8 cellular contexts compared by ENCODE assay signal in the genomic region with DNA sequence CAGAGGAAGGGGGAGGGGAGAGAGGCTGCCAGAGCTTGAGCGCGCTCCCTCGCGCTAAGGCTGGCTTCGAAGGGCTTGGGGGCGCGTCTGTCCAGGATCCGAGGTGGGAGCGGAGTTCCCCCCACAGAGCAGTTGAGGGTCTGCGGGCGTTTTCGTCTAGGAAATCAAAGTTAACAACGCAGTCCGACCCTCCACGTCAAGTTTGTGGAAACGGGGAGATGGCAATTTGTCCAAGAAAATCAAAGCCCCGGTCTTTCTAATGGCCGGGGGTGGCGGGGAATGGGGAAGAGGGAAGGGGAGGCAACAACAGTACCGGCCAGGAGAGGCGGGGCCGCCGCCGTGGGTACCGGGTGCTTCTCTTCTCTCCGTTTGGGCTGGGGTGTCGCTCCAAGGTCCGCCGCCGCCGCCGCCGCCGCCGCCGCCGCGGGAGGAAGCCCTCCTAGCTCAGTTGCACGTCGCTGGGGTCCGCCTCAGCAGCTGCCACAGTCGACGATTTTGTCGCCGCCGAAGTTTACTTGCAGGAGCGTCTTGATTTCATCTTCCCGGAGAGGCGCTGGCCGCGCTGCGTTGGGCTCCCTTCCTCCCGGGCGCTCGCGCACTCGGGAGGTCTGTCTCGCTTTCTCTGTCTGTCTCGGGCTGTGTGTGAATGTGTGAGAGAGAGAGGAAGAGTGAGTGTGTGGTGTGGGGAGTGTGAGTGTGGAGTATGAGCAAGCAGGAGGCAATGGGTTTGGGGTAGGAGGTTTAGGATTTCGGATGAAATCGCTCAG. TPM values are rescaled to one million over a fixed set of nuclear protein-coding genes. Genes with fewer than 3 reads are reported as not detected.
DNase-seq lines count a peak whose midpoint lies in the region; ATAC-seq and TF ChIP-seq lines count a peak whose summit lies in the region.

No MANE protein-coding gene starts in this region.

- BruUV-seq in Caco-2 (replicated peaks; lab: Mats Ljungman, UMichigan): no TSS peak

- peak overlapping the region; percentile 47; the same call in 1 of the 2 replicates for H2AFZ ChIP-seq in MM.1S (ENCODE audit: low read length)
- peak overlapping the region; percentile 35 for H2AFZ ChIP-seq in neuron (ENCODE audit: low read depth, low read length)

- H3K4me3 ChIP-seq in Caco-2 (ENCODE audit: low read depth, low read length) (peak overlapping the region; percentile 30), MM.1S (ENCODE audit: low read length) (peak overlapping the region; percentile 58), neuron (ENCODE audit: low read length) (peak overlapping the region; percentile 65)

- no peaks in the 10 kb centered on the region for H3K9me3 ChIP-seq in Caco-2
- H3K9me3 ChIP-seq in MM.1S (replicated peaks; ENCODE audit: insufficient read depth, low read length): no peaks in the 10 kb centered on the region
- H3K9me3 ChIP-seq in neuron (ENCODE audit: low read length): peaks cover 16% of the 10 kb centered on the region

- TF ChIP-seq CTCF in Caco-2 (IDR thresholded peaks at IDR 0.05; ENCODE audit: insufficient read depth in 1 of 2, low read depth in 1 of 2, low read length in 1 of 2, severe bottlenecking in 1 of 2, unreplicated experiment in 1 of 2): no peak
- no peak for TF ChIP-seq CTCF in MM.1S (IDR thresholded peaks at IDR 0.05; ENCODE audit: low read length)
- TF ChIP-seq CTCF in endothelial cell (IDR thresholded peaks at IDR 0.05; ENCODE audit: unreplicated experiment): no peak

- H3K27me3 Mint-ChIP-seq in Caco-2 (ENCODE audit: insufficient read depth, unreplicated experiment): peaks cover 17% of the 10 kb centered on the region
- peaks cover 17% of the 10 kb centered on the region for H3K27me3 Mint-ChIP-seq in endothelial cell (ENCODE audit: unreplicated experiment)

- no peak for DNase-seq in Caco-2
- DNase-seq in MM.1S: no peak
- no peak for DNase-seq in endothelial cell (ENCODE audit: low spot score)
- no peak for DNase-seq in C1 segment of cervical spinal cord (lab: John Stamatoyannopoulos, UW)
- no peak for DNase-seq in KBM-7
- no peak for DNase-seq in SKM-1 treated with dmso at 0.1 percent for 144 hours (lab: John Stamatoyannopoulos, UW; ENCODE audit: unreplicated experiment)

- no peak overlapping the region for H3K9ac ChIP-seq in MM.1S (ENCODE audit: low read length)

- no peaks in the 10 kb centered on the region; the same call in 1 of the 2 replicates for H3K27me3 ChIP-seq in Caco-2 (replicated peaks; ENCODE audit: control insufficient read depth, insufficient read depth, low read length)
- H3K27me3 ChIP-seq in MM.1S (replicated peaks; ENCODE audit: insufficient read depth, low read length): peaks cover 5% of the 10 kb centered on the region
- H3K27me3 ChIP-seq in neuron (ENCODE audit: insufficient read depth, low read length): no peaks in the 10 kb centered on the region

- H3K4me1 ChIP-seq in Caco-2: no peaks in the 10 kb centered on the region
- no peaks in the 10 kb centered on the region for H3K4me1 ChIP-seq in MM.1S (ENCODE audit: low read length)
- peaks cover 5% of the 10 kb centered on the region for H3K4me1 ChIP-seq in neuron (ENCODE audit: insufficient read depth, low read length)

- in situ Hi-C loops in KBM-7 (cut with MboI; ENCODE audit: low pct_unique_long_range_greater_than_20kb, low sequenced_read_pairs): no loop called here

- intact Hi-C loops in Caco-2 (cut with micrococcal nuclease; ENCODE audit: unreplicated experiment): loop anchor here (5.0 kb wide), 1 partner anchor 332 kb away; no protein-coding TSS in a partner anchor

- H3K79me2 ChIP-seq in MM.1S (ENCODE audit: low read length): no peaks in the 10 kb centered on the region

- H3K27ac Mint-ChIP-seq in Caco-2 (ENCODE audit: unreplicated experiment) (no peak overlapping the region), endothelial cell (ENCODE audit: unreplicated experiment) (no peak overlapping the region)

- no peak for ATAC-seq in GM21526 (IDR thresholded peaks at IDR 0.05; ENCODE audit: low FRiP score, unreplicated experiment)

- H3K9me2 ChIP-seq in MM.1S (replicated peaks; ENCODE audit: insufficient read depth, low read length): no peaks in the 10 kb centered on the region

- H3K4me1 Mint-ChIP-seq in Caco-2 (ENCODE audit: low read depth, unreplicated experiment) (peaks cover 5% of the 10 kb centered on the region), endothelial cell (ENCODE audit: unreplicated experiment) (peaks cover 30% of the 10 kb centered on the region)

- no peaks in the 10 kb centered on the region for H4K20me1 ChIP-seq in MM.1S (ENCODE audit: insufficient read depth, low read length)

- CTCF ChIA-PET in Caco-2 (lab: Charles Lee): interaction anchor here (0.6 to 1.9 kb wide), 2 partner anchors 41 to 691 kb away, joined by 4 to 6 read pairs; no protein-coding TSS in a partner anchor

- H3K27ac ChIP-seq in MM.1S (ENCODE audit: low read length): no peak overlapping the region

- peak overlapping the region; percentile 74 for H3K4me2 ChIP-seq in MM.1S (ENCODE audit: low read depth, low read length)

- H3K36me3 ChIP-seq in Caco-2 (ENCODE audit: control insufficient read depth, insufficient read depth, low read length) (no peaks in the 10 kb centered on the region), MM.1S (replicated peaks; ENCODE audit: insufficient read depth, low read length) (no peaks in the 10 kb centered on the region), neuron (ENCODE audit: insufficient read depth, low read length) (peaks cover 9% of the 10 kb centered on the region)

- no peaks in the 10 kb centered on the region for H3K9me3 Mint-ChIP-seq in Caco-2 (ENCODE audit: unreplicated experiment)
- H3K9me3 Mint-ChIP-seq in endothelial cell (ENCODE audit: unreplicated experiment): no peaks in the 10 kb centered on the region

- H3K4me3 Mint-ChIP-seq in Caco-2 (ENCODE audit: unreplicated experiment): peak overlapping the region; percentile 78
- peak overlapping the region; percentile 95 for H3K4me3 Mint-ChIP-seq in endothelial cell (ENCODE audit: unreplicated experiment)

- H3K36me3 Mint-ChIP-seq in Caco-2 (ENCODE audit: insufficient read depth, unreplicated experiment) (no peaks in the 10 kb centered on the region), endothelial cell (ENCODE audit: low read depth, unreplicated experiment) (peaks cover 16% of the 10 kb centered on the region)

- H3F3A ChIP-seq in MM.1S (ENCODE audit: insufficient read depth, low read length): no peaks in the 10 kb centered on the region

- POLR2A ChIA-PET in Caco-2 (lab: Charles Lee): no interaction called here

RNA-seq across cellular contexts. Expression of a gene that starts 0.6 kb away (rescaled TPM):
- 0.11 and 0.14 TPM in 2 replicates for total RNA-seq in Caco-2 (2022)
- 34.9 TPM for total RNA-seq in endothelial cell (ENCODE audit: unreplicated experiment)

Comparison
In these comparisons a context has a peak if more than half of its experiments do, and no peak if none do; other contexts are left out.
1. RNA of a gene that starts 0.6 kb away (total RNA-seq): 34.9 TPM in endothelial cell (single experiment); 0.11 to 0.14 TPM in Caco-2; every median in the first group is over 10 times any median in the second.
2. Peak in every context shown above with its lines, with median percentiles within 50 percentile points of each other: H3K4me3 ChIP-seq.